8 cellular contexts compared by ENCODE assay signal in the genomic region with DNA sequence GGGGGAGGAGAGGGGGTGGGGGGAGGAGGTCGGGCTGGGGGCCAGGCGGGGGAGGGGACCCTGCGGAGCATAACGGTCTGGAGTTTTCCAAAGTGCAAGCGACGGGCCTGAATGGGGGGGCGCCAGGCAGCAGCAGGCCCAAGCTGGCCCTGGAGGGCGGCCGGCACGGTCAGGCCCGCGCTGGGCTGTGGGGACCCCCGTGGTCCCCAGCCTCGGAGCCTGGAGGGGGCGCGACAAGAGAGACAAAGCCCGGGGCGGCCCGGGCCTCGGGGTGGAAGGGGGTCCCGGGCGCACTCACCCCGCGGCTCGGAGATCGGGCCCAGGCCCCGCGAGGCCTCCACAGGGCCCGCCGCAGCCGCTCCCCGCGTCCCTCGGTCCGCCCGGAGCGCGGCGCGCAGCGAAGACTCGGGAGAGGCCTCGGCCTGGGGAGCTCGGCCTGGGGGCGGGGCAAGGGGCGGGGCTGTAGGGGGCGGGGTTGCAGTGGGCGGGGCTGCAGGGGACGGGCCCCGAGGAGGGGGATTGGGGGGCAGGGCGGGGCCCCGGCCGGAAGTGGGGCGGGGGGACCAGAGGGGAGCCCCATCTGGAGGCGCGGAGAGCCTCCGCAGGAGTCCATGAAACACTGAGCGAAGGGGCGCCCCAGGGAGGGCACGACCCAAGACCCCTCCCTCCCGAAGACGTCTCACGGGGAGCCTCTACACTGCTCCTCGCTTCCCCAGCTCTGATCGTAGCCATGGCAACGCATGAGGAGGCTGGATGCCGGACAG. TPM values are rescaled to one million over a fixed set of nuclear protein-coding genes. Genes with fewer than 3 reads are reported as not detected.
A peak's percentile ranks its signal among the peaks of the same experiment; 100 is the strongest.
DNase-seq lines count a peak whose midpoint lies in the region; ATAC-seq and TF ChIP-seq lines count a peak whose summit lies in the region.

No MANE protein-coding gene starts in this region.

- TF ChIP-seq CTCF in GM10266 (IDR thresholded peaks at IDR 0.05; ENCODE audit: control insufficient read depth, insufficient read depth, low read depth, missing control alignments), result no peak

- no peak for TF ChIP-seq POLR2A in GM18505 (IDR thresholded peaks at IDR 0.05; ENCODE audit: borderline replicate concordance, extremely low read depth, insufficient read depth, insufficient read length)

- no peak for ATAC-seq in GM18505 (IDR thresholded peaks at IDR 0.05; ENCODE audit: unreplicated experiment)

- peak; percentile 95 for DNase-seq in GM10266 (ENCODE audit: extremely low spot score)
- DNase-seq in NCI-H128 (lab: John Stamatoyannopoulos, UW; ENCODE audit: unreplicated experiment), result peak; percentile 28
- peak; percentile 5 for DNase-seq in activated CD8-positive, alpha-beta memory T cell treated with anti-CD3 and anti-CD28 coated beads, Interleukin-2, amount 50 U/mL, for 1 hour (ENCODE audit: extremely low read depth)
- DNase-seq in epidermal melanocyte (ENCODE audit: insufficient read length, low spot score), result peak; percentile 96
- DNase-seq in mucosa of gallbladder (ENCODE audit: low spot score), result peak; percentile 44
- DNase-seq in stimulated activated CD8-positive, alpha-beta memory T cell treated with anti-CD3 and anti-CD28 coated beads, Interleukin-2, amount 100 ng/mL, for 1 hour (ENCODE audit: low read depth in 2 of 2), result peak; percentile 1 to 13
- no peak for DNase-seq in KG1 (lab: John Stamatoyannopoulos, UW)

RNA-seq across cellular contexts. Expression of gene PTPRS, which starts 47.6 kb away (rescaled TPM):
- 184 TPM for total RNA-seq in mucosa of gallbladder
